17 cellular contexts compared by ENCODE assay signal in genomic region chr2:2838548-2838845, GRCh38.
"Had no signal": no experiment of that assay in that cellular context is flagged by ENCODE, and none has a peak within 500 bp of the region (broad histone marks: within the 10 kb centered on the region; RNA-seq: fewer than 3 reads in every experiment).

No MANE protein-coding gene starts in this region.

- DNase-seq: dermis blood vessel endothelial cell; effector CD4-positive, alpha-beta T cell; erythroblast; foreskin melanocyte; left colon; naive thymus-derived CD4-positive, alpha-beta T cell; nephron progenitor cell; psoas muscle; retina; stimulated activated CD4-positive, alpha-beta T cell treated with anti-CD3 and anti-CD28 coated beads, Interleukin-4, amount 100 ng/mL, for 4 hours; stimulated activated naive CD4-positive, alpha-beta T cell; trophoblast cell had no signal

- H3K36me3 ChIP-seq: colonic mucosa had no signal

- H3K27me3 ChIP-seq: colonic mucosa, hepatocyte had no signal

- H3K4me3 ChIP-seq: colonic mucosa, hepatocyte, psoas muscle had no signal

- H3K27ac ChIP-seq: colonic mucosa, hepatocyte, psoas muscle had no signal

- FAIRE-seq: endothelial cell of umbilical vein, urothelium cell line had no signal

- ATAC-seq: left colon, psoas muscle, sciatic nerve had no signal

- H3K4me1 ChIP-seq: colonic mucosa had no signal

- H3K9me3 ChIP-seq: colonic mucosa, psoas muscle had no signal
